ENCODE assay signal across 26 cellular contexts in the genomic region with DNA sequence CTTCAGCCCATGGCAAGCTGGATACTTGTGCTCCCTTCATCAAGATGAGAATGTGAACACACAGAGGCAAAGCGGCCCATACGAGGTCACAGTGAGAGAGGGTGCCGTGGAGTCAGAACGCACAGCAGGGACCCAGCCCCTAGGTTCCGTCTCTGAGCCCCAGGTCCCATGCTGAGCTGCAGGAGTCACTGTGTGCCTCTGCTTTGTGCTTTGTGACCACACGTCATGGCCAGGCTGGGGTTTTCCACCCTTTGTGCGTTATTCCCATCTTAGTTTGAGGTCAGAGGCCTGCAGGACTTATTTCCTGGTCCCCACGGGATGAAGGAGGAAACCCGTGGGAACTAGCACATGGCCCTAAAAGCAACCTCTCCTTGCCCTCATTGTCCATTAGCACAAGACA.
"Had no signal": no experiment of that assay in that cellular context is flagged by ENCODE, and none has a peak within 500 bp of the region (broad histone marks: within the 10 kb centered on the region; RNA-seq: fewer than 3 reads in every experiment).

No MANE protein-coding gene starts in this region.

- H3K4me3 ChIP-seq: left ventricle myocardium inferior, lung, mucosa of descending colon, neural progenitor cell, ovary, sigmoid colon, spleen, thyroid gland, transverse colon, upper lobe of left lung, vagina had no signal

- H3K27ac Mint-ChIP-seq: immature natural killer cell; naive thymus-derived CD8-positive, alpha-beta T cell; nephron; neural progenitor cell; progenitor cell of endocrine pancreas; stimulated activated effector memory CD8-positive, alpha-beta T cell treated with anti-CD3 and anti-CD28 coated beads, Interleukin-12 subunit alpha, Interleukin-12 subunit beta, amount 100 ng/mL, for 72 hours; stimulated activated naive CD8-positive, alpha-beta T cell treated with anti-CD3 and anti-CD28 coated beads, Interleukin-15, amount 100 ng/mL, for 72 hours had no signal

- H3K4me1 ChIP-seq: left ventricle myocardium inferior, neural progenitor cell, sigmoid colon, thyroid gland, vagina had no signal

- H3K4me2 ChIP-seq: neural progenitor cell had no signal

- ATAC-seq: mucosa of descending colon; naive thymus-derived CD8-positive, alpha-beta T cell; right cardiac atrium; stimulated activated effector memory CD8-positive, alpha-beta T cell treated with anti-CD3 and anti-CD28 coated beads, Interleukin-12 subunit alpha, Interleukin-12 subunit beta, amount 100 ng/mL, for 72 hours; stimulated activated naive CD8-positive, alpha-beta T cell treated with anti-CD3 and anti-CD28 coated beads, Interleukin-15, amount 100 ng/mL, for 72 hours had no signal

- H3K4me1 Mint-ChIP-seq: naive thymus-derived CD8-positive, alpha-beta T cell; stimulated activated naive CD8-positive, alpha-beta T cell treated with anti-CD3 and anti-CD28 coated beads, Interleukin-15, amount 100 ng/mL, for 72 hours had no signal

- H3K27me3 ChIP-seq: neural progenitor cell, ovary, sigmoid colon, thyroid gland, transverse colon, upper lobe of left lung, vagina had no signal

- DNase-seq: hippocampal formation; immature natural killer cell; islet precursor cell; left ventricle myocardium inferior; mesendoderm; midbrain; mucosa of descending colon; naive thymus-derived CD8-positive, alpha-beta T cell; ovary; right cardiac atrium; sigmoid colon; small intestine; spleen; stimulated activated CD4-positive, alpha-beta T cell treated with anti-CD3 and anti-CD28 coated beads, Interleukin-4, amount 100 ng/mL, for 24 hours; stimulated activated naive CD4-positive, alpha-beta T cell treated with Interleukin-2 at 50 U/mL for 16 hours; stimulated activated naive CD8-positive, alpha-beta T cell treated with anti-CD3 and anti-CD28 coated beads, Interleukin-15, amount 100 ng/mL, for 72 hours; substantia nigra; thyroid gland; transverse colon had no signal

- H3K4me3 Mint-ChIP-seq: immature natural killer cell; naive thymus-derived CD8-positive, alpha-beta T cell; nephron; neural progenitor cell; stimulated activated effector memory CD8-positive, alpha-beta T cell treated with anti-CD3 and anti-CD28 coated beads, Interleukin-12 subunit alpha, Interleukin-12 subunit beta, amount 100 ng/mL, for 72 hours; stimulated activated naive CD8-positive, alpha-beta T cell treated with anti-CD3 and anti-CD28 coated beads, Interleukin-15, amount 100 ng/mL, for 72 hours had no signal

- H3K9me3 Mint-ChIP-seq: naive thymus-derived CD8-positive, alpha-beta T cell; stimulated activated effector memory CD8-positive, alpha-beta T cell treated with anti-CD3 and anti-CD28 coated beads, Interleukin-12 subunit alpha, Interleukin-12 subunit beta, amount 100 ng/mL, for 72 hours; stimulated activated naive CD8-positive, alpha-beta T cell treated with anti-CD3 and anti-CD28 coated beads, Interleukin-15, amount 100 ng/mL, for 72 hours had no signal

- H3K9me3 ChIP-seq: left ventricle myocardium inferior, mucosa of descending colon, ovary, sigmoid colon, spleen, thyroid gland, transverse colon, upper lobe of left lung, vagina had no signal

- H3K9ac ChIP-seq: neural progenitor cell had no signal

- H3K27ac ChIP-seq: left ventricle myocardium inferior, neural progenitor cell, ovary, sigmoid colon, spleen, thyroid gland, transverse colon, upper lobe of left lung, vagina had no signal

- H3K36me3 Mint-ChIP-seq: naive thymus-derived CD8-positive, alpha-beta T cell; neural progenitor cell; stimulated activated effector memory CD8-positive, alpha-beta T cell treated with anti-CD3 and anti-CD28 coated beads, Interleukin-12 subunit alpha, Interleukin-12 subunit beta, amount 100 ng/mL, for 72 hours had no signal

- H2AFZ ChIP-seq: neural progenitor cell had no signal

- H3K36me3 ChIP-seq: left ventricle myocardium inferior, neural progenitor cell, ovary, sigmoid colon, spleen, thyroid gland, transverse colon, upper lobe of left lung, vagina had no signal
